Comparison of ENCODE assay signal across 18 cellular contexts in genomic region chr16:586047-586644, GRCh38. TPM values are rescaled to one million over a fixed set of nuclear protein-coding genes. Genes with fewer than 3 reads are reported as not detected.
DNase-seq lines count a peak whose midpoint lies in the region; ATAC-seq, FAIRE-seq and TF ChIP-seq lines count a peak whose summit lies in the region.
"Had no signal": no experiment of that assay in that cellular context is flagged by ENCODE, and none has a peak within 500 bp of the region (broad histone marks: within the 10 kb centered on the region; RNA-seq: fewer than 3 reads in every experiment).

No MANE protein-coding gene starts in this region.

- peaks cover 38% of the 10 kb centered on the region for H3K27me3 Mint-ChIP-seq in WTC11 (ENCODE audit: low read depth)
- H3K27me3 Mint-ChIP-seq: activated CD4-positive, alpha-beta T cell treated with anti-CD3 and anti-CD28 coated beads for 36 hours had no signal

- 0 out of 2 replicates have a peak overlapping the region, but pooled peaks have one; percentile 27 for H3K27ac Mint-ChIP-seq in WTC11
- H3K27ac Mint-ChIP-seq: activated CD4-positive, alpha-beta T cell treated with anti-CD3 and anti-CD28 coated beads for 36 hours had no signal

- no peak overlapping the region for H3K27ac ChIP-seq in A549
- no peak overlapping the region for H3K27ac ChIP-seq in esophagus squamous epithelium
- H3K27ac ChIP-seq: pancreas, Peyer's patch had no signal

- H3K4me1 ChIP-seq in A549, result peaks cover 27% of the 10 kb centered on the region
- H3K4me1 ChIP-seq in esophagus squamous epithelium, result peaks cover 28 to 54% (median 30%) of the 10 kb centered on the region in 3 donors

- H3K27me3 ChIP-seq in esophagus squamous epithelium, result peaks cover 0 to 6% (median 0%) of the 10 kb centered on the region in 4 donors
- H3K27me3 ChIP-seq: gastrocnemius medialis, pancreas, Peyer's patch had no signal

- H3K36me3 Mint-ChIP-seq in WTC11, result peaks cover 2% of the 10 kb centered on the region

- TF ChIP-seq RAD21 in A549 (conservative IDR thresholded peaks at IDR 0.05 in 1 of 2, IDR thresholded peaks at IDR 0.05 in 1 of 2), result no peak

- FAIRE-seq in A549 (lab: Jason Lieb, UNC), result no peak
- FAIRE-seq: pancreas had no signal

- no peak; the same call in 1 of the 2 replicates for TF ChIP-seq POLR2A in A549 (IDR thresholded peaks at IDR 0.05; ENCODE audit: low read length)
- TF ChIP-seq POLR2A in esophagus squamous epithelium (IDR thresholded peaks at IDR 0.05), result no peak

- H3K4me1 Mint-ChIP-seq in WTC11, result peaks cover 19% of the 10 kb centered on the region

- no peak overlapping the region for H3K4me3 ChIP-seq in A549
- H3K4me3 ChIP-seq in fibroblast of the aortic adventitia (ENCODE audit: low read depth, low read length), result no peak overlapping the region
- H3K4me3 ChIP-seq in esophagus squamous epithelium, result no peak overlapping the region
- H3K4me3 ChIP-seq: gastrocnemius medialis, pancreas, Peyer's patch had no signal

- CTCF ChIA-PET in A549 (lab: Yijun Ruan, JAX), result interaction anchor here (0.6 to 2.5 kb wide), 4 partner anchors 9 to 199 kb away, joined by 3 to 12 read pairs (median 6); no protein-coding TSS in a partner anchor
- CTCF ChIA-PET in WTC11 (lab: Charles Lee), result interaction anchor here (1.2 to 1.6 kb wide), 5 partner anchors 9 to 195 kb away, joined by 4 to 13 read pairs (median 4); partner anchors contain the start of gene WDR90

- POLR2A ChIA-PET in A549 (lab: Yijun Ruan, JAX) (no interaction called here), WTC11 (lab: Charles Lee) (interaction anchor here (0.6 kb wide), 1 partner anchor 174 kb away, joined by 5 read pairs; no protein-coding TSS in a partner anchor)

- 70% methylated on average over 16 of the region's 16 CpGs for WGBS in A549 (ENCODE audit: missing lambda C conversion rate)
- 25 to 32% methylated on average over 7 to 11 of the region's 16 CpGs for WGBS in esophagus squamous epithelium, 2 donors

- no peaks in the 10 kb centered on the region for H3K36me3 ChIP-seq in esophagus squamous epithelium
- H3K36me3 ChIP-seq: gastrocnemius medialis, pancreas, Peyer's patch had no signal

- intact Hi-C loops in esophagus squamous epithelium (cut with DNase I), result loop anchor here (10.0 kb wide), 1 partner anchor 79 kb away; the partner anchor contains the start of gene RHOT2

- ATAC-seq in A549 (no peak), WTC11 (no peak), HG02571 (IDR thresholded peaks at IDR 0.05; ENCODE audit: unreplicated experiment) (no peak)
- ATAC-seq: activated CD4-positive, alpha-beta T cell treated with anti-CD3 and anti-CD28 coated beads for 36 hours; gastrocnemius medialis; pancreas had no signal

- H3K9me3 Mint-ChIP-seq in WTC11, result no peaks in the 10 kb centered on the region

- TF ChIP-seq EP300 in A549 (IDR thresholded peaks at IDR 0.05), result no peak

- H3K4me2 ChIP-seq in A549, result no peak overlapping the region

- DNase-seq in A549 (ENCODE audit: low read depth in 1 of 2, low spot score in 1 of 2), result no peak
- DNase-seq in EL, result peak; percentile 35
- no peak for DNase-seq in WTC11 (ENCODE audit: low spot score)
- peak; percentile 55 for DNase-seq in fibroblast of the aortic adventitia (ENCODE audit: low read depth)
- no peak for DNase-seq in AML-193 (lab: John Stamatoyannopoulos, UW)
- no peak for DNase-seq in OCI-M2 (lab: John Stamatoyannopoulos, UW; ENCODE audit: unreplicated experiment)
- no peak for DNase-seq in esophagus squamous epithelium (lab: John Stamatoyannopoulos, UW)
- DNase-seq: activated CD4-positive, alpha-beta T cell treated with anti-CD3 and anti-CD28 coated beads for 36 hours; activated T-cell treated with anti-CD3 and anti-CD28 coated beads, Interleukin-2, amount 50 U/mL, for 48 hours; effector CD8-positive, alpha-beta T cell; islet precursor cell; NCI-H1436; NCI-H446 treated with DMSO at 0.1 percent for 48 hours had no signal

- H3K4me3 Mint-ChIP-seq in WTC11, result no peak overlapping the region
- H3K4me3 Mint-ChIP-seq: activated CD4-positive, alpha-beta T cell treated with anti-CD3 and anti-CD28 coated beads for 36 hours had no signal

- no peak for TF ChIP-seq CTCF in A549 (IDR thresholded peaks at IDR 0.05)
- no peak for TF ChIP-seq CTCF in WTC11 (IDR thresholded peaks at IDR 0.05)
- TF ChIP-seq CTCF in fibroblast of the aortic adventitia (IDR thresholded peaks at IDR 0.05; ENCODE audit: insufficient read depth, low read length), result no peak
- TF ChIP-seq CTCF in esophagus squamous epithelium (IDR thresholded peaks at IDR 0.05), result no peak

- H3K9me3 ChIP-seq in A549 (no peaks in the 10 kb centered on the region), esophagus squamous epithelium (no peaks in the 10 kb centered on the region)
- H3K9me3 ChIP-seq: gastrocnemius medialis, pancreas, Peyer's patch had no signal

TF ChIP-seq in A549, 52 proteins besides CTCF, POLR2A, EP300 and RAD21 (continues in another document):
- TF ChIP-seq, protein P1, sequence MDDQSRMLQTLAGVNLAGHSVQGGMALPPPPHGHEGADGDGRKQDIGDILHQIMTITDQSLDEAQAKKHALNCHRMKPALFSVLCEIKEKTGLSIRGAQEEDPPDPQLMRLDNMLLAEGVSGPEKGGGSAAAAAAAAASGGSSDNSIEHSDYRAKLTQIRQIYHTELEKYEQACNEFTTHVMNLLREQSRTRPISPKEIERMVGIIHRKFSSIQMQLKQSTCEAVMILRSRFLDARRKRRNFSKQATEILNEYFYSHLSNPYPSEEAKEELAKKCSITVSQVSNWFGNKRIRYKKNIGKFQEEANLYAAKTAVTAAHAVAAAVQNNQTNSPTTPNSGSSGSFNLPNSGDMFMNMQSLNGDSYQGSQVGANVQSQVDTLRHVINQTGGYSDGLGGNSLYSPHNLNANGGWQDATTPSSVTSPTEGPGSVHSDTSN (IDR thresholded peaks at IDR 0.05), result peak; percentile 9; the same call in 1 of the 2 replicates
- TF ChIP-seq CHD4 (IDR thresholded peaks at IDR 0.05; ENCODE audit: borderline replicate concordance), result no peak

TF ChIP-seq in WTC11, 78 proteins besides CTCF, POLR2A, EP300 and RAD21:
- no peak for TF ChIP-seq ELF4 (CRISPR knock-in tag; IDR thresholded peaks at IDR 0.05; ENCODE audit: low read depth)
- TF ChIP-seq EMX1 (CRISPR knock-in tag; IDR thresholded peaks at IDR 0.05), result no peak
- TF ChIP-seq CREM (CRISPR knock-in tag; IDR thresholded peaks at IDR 0.05), result no peak

RNA-seq across cellular contexts. Expression of gene RAB40C, which starts 3.7 kb away (rescaled TPM):
- 4.4 and 4.9 TPM in 2 replicates for polyA plus RNA-seq in A549 (2011; rRNA removed)
- 12.5 and 18.2 TPM in 2 replicates for polyA plus RNA-seq in A549 (2012; cell fraction: cytosol; rRNA removed)
- 31.5 and 36.8 TPM in 2 replicates for polyA plus RNA-seq in A549 (2012; cell fraction: nucleus; rRNA removed)
- polyA plus RNA-seq in A549 (2017; fragmentation: RNase III; extraction: RNeasy Plus Mini Kit Qiagen cat#74134 plus additional on column Dnase treatment), result 8.1 to 9.7 TPM (median 8.5 TPM) in 3 replicates
- 3.2 and 7.0 TPM in 2 replicates for polyA minus RNA-seq in A549 (2011; rRNA and poly(A)+ RNA removed)
- total RNA-seq in WTC11 (2021), result 22.5 to 28.0 TPM (median 26.2 TPM) in 3 replicates
- total RNA-seq in fibroblast of the aortic adventitia (ENCODE audit: low replicate concordance), result 12.0 and 14.6 TPM in 2 replicates
- 10 to 100 TPM; 14.2 to 31.4 (median 20.3) TPM for total RNA-seq in esophagus squamous epithelium

RNA-seq across cellular contexts. Expression of gene PIGQ, which starts 16.4 kb away (rescaled TPM):
- polyA plus RNA-seq in A549 (2011; rRNA removed), result 13.2 and 15.7 TPM in 2 replicates
- polyA plus RNA-seq in A549 (2012; cell fraction: cytosol; rRNA removed), result 32.0 and 51.6 TPM in 2 replicates
- polyA plus RNA-seq in A549 (2012; cell fraction: nucleus; rRNA removed), result 141 and 208 TPM in 2 replicates
- 25.2 to 32.2 TPM (median 31.2 TPM) in 3 replicates for polyA plus RNA-seq in A549 (2017; fragmentation: RNase III; extraction: RNeasy Plus Mini Kit Qiagen cat#74134 plus additional on column Dnase treatment)
- 32.3 and 33.8 TPM in 2 replicates for polyA minus RNA-seq in A549 (2011; rRNA and poly(A)+ RNA removed)
- total RNA-seq in WTC11 (2021), result 57.7 to 63.7 TPM (median 60.8 TPM) in 3 replicates
- 20.7 and 29.1 TPM in 2 replicates for total RNA-seq in fibroblast of the aortic adventitia (ENCODE audit: low replicate concordance)
- total RNA-seq in esophagus squamous epithelium, result 10 to 100 TPM; 15.9 to 24.0 (median 20.4) TPM

RNA-seq across cellular contexts. Expression of gene NHLRC4, which starts 19.3 kb away (rescaled TPM):
- 0.03 and 0.13 TPM in 2 replicates for polyA plus RNA-seq in A549 (2011; rRNA removed)
- polyA plus RNA-seq in A549 (2012; cell fraction: cytosol; rRNA removed), result 0.04 TPM in 2 replicates
- polyA plus RNA-seq in A549 (2012; cell fraction: nucleus; rRNA removed), result 0.17 and 0.24 TPM in 2 replicates
- 0.07 to 0.09 TPM (median 0.08 TPM) in 3 replicates for polyA plus RNA-seq in A549 (2017; fragmentation: RNase III; extraction: RNeasy Plus Mini Kit Qiagen cat#74134 plus additional on column Dnase treatment)
- polyA minus RNA-seq in A549 (2011; rRNA and poly(A)+ RNA removed), result not detected in 2 replicates
- total RNA-seq in WTC11 (2021), result 0.76 to 0.92 TPM (median 0.87 TPM) in 3 replicates
- 2.0 and 2.5 TPM in 2 replicates for total RNA-seq in fibroblast of the aortic adventitia (ENCODE audit: low replicate concordance)
- total RNA-seq in esophagus squamous epithelium, result under 1 TPM in 3 of 4 donors, not detected in 1; 0.09 to 0.95 (median 0.59) TPM

RNA-seq across cellular contexts. Expression of gene PRR35, which starts 26.0 kb away (rescaled TPM):
- polyA plus RNA-seq in A549 (2011; rRNA removed) (0.04 TPM in 1 of 2 replicates, not detected in the other), A549 (2017; fragmentation: RNase III; extraction: RNeasy Plus Mini Kit Qiagen cat#74134 plus additional on column Dnase treatment) (0.04 to 0.10 TPM (median 0.04 TPM) in 3 replicates)
- 0.05 and 0.17 TPM in 2 replicates for polyA plus RNA-seq in A549 (2012; cell fraction: cytosol; rRNA removed)
- 0.11 and 0.22 TPM in 2 replicates for polyA plus RNA-seq in A549 (2012; cell fraction: nucleus; rRNA removed)
- not detected in 2 replicates for polyA minus RNA-seq in A549 (2011; rRNA and poly(A)+ RNA removed)
- total RNA-seq in WTC11 (2021) (0.72 to 1.1 TPM (median 0.94 TPM) in 3 replicates), fibroblast of the aortic adventitia (ENCODE audit: low replicate concordance) (not detected in 2 replicates), esophagus squamous epithelium (not detected)
- total RNA-seq: activated CD4-positive, alpha-beta T cell treated with anti-CD3 and anti-CD28 coated beads for 36 hours; gastrocnemius medialis; Peyer's patch had no signal
- polyA plus RNA-seq: BJ had no signal

RNA-seq across cellular contexts. Expression of gene WFIKKN1, which starts 44.6 kb away (rescaled TPM):
- 0.05 TPM in 1 of 2 replicates, not detected in the other for polyA plus RNA-seq in A549 (2011; rRNA removed)
- polyA plus RNA-seq in A549 (2012; cell fraction: cytosol; rRNA removed), result 0.13 TPM in 2 replicates
- polyA plus RNA-seq in A549 (2012; cell fraction: nucleus; rRNA removed), result 0.67 and 1.1 TPM in 2 replicates
- 0.15 to 0.23 TPM (median 0.17 TPM) in 3 replicates for polyA plus RNA-seq in A549 (2017; fragmentation: RNase III; extraction: RNeasy Plus Mini Kit Qiagen cat#74134 plus additional on column Dnase treatment)
- polyA minus RNA-seq in A549 (2011; rRNA and poly(A)+ RNA removed), result 0.05 TPM in 1 of 2 replicates, not detected in the other
- 12.3 to 18.6 TPM (median 17.3 TPM) in 3 replicates for total RNA-seq in WTC11 (2021)
- 0.18 and 0.25 TPM in 2 replicates for total RNA-seq in fibroblast of the aortic adventitia (ENCODE audit: low replicate concordance)
- 1 to 10 TPM in 1 of 4 donors, under 1 TPM in 3; under 0.01 to 1.8 (median 0.29) TPM for total RNA-seq in esophagus squamous epithelium
- polyA plus RNA-seq: BJ had no signal

Comparison
In these comparisons a context has a peak if more than half of its experiments do, and no peak if none do; other contexts are left out.
1. DNase-seq: peak in EL (single experiment) and fibroblast of the aortic adventitia (single experiment); none in A549 (0 of 2), WTC11 (single experiment), AML-193 (0 of 2), OCI-M2 (single experiment) and esophagus squamous epithelium (single experiment).